7 cellular contexts compared by ENCODE assay signal in genomic region chr6:84317463-84317862, GRCh38.
"Had no signal": no experiment of that assay in that cellular context is flagged by ENCODE, and none has a peak within 500 bp of the region (broad histone marks: within the 10 kb centered on the region; RNA-seq: fewer than 3 reads in every experiment).

No MANE protein-coding gene starts in this region.

- ATAC-seq: HepG2, K562 had no signal

- H3K27ac ChIP-seq: HL-60, KMS-11 had no signal

- H3K4me3 ChIP-seq: K562 had no signal

- DNase-seq: IMR-90, KBM-7, KG1 had no signal
